8 cellular contexts compared by ENCODE assay signal in the genomic region with DNA sequence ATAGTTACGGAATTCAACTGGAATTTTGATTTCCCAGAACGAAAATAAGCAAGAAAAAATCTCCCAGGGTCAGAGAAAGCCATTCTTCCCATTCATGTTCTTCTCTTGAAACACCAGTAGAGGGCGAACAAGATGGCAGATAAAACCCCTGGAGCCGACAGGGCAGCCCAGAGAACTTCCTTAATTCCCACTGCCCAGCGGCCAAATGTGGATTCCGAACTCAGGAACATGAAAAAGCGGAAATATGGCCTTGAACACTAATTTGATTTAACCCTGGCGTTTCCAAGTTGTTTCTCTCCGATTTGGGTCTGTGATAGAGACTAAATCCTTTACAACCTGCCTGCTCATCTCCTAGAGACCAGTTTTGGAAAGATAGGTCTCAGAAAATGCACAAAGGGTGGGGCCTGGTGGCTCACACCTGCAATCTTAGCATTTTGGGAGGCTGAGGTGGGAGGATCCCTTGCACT.
DNase-seq lines count a peak whose midpoint lies in the region; ATAC-seq and TF ChIP-seq lines count a peak whose summit lies in the region.

No MANE protein-coding gene starts in this region.

- DNase-seq in Daoy (ENCODE audit: low read depth), result peak; percentile 60
- DNase-seq in H9, result peak; percentile 73
- DNase-seq in NCI-H1436 treated with DMSO at 0.1 percent for 48 hours (lab: John Stamatoyannopoulos, UW), result peak; percentile 2
- DNase-seq in SW 1271 (lab: John Stamatoyannopoulos, UW), result peak; percentile 68 to 94
- peak; percentile 60 for DNase-seq in colonic mucosa
- DNase-seq in kidney tubule cell (ENCODE audit: low spot score), result peak; percentile 78
- DNase-seq in stimulated activated naive CD8-positive, alpha-beta T cell treated with anti-CD3 and anti-CD28 coated beads, Interleukin-15, amount 100 ng/mL, for 72 hours, result peak; percentile 23 to 30
- no peak for DNase-seq in NCI-H524 treated with DMSO at 0.1 percent for 48 hours (lab: John Stamatoyannopoulos, UW)

- intact Hi-C loops in colonic mucosa (cut with DNase I), result loop anchor here (10.0 kb wide), 2 partner anchors 153 to 193 kb away; no protein-coding TSS in a partner anchor

- H3T11ph ChIP-seq in H9 (ENCODE audit: low read length), result no peak overlapping the region

- no peak overlapping the region for H4K91ac ChIP-seq in H9 (ENCODE audit: insufficient read length, low read depth, low read length)

- H3K79me2 ChIP-seq in H9 (ENCODE audit: insufficient read depth, low read length), result no peaks in the 10 kb centered on the region

- no peak overlapping the region for H2BK5ac ChIP-seq in H9 (ENCODE audit: insufficient read length, low read length)

- H3K36me3 Mint-ChIP-seq in H9 (ENCODE audit: insufficient read depth in 1 of 3, low read depth in 3 of 3), result peaks cover 0 to 4% (median 0%) of the 10 kb centered on the region in 3 experiments; a peak in 2 of 7 replicates

- no CpG with 5 or more reads among the region's 9 CpGs for WGBS in H9 (ENCODE audit: extremely low coverage, insufficient read length, low lambda C conversion rate)

- H3K9me3 Mint-ChIP-seq in H9, result peaks cover 5% of the 10 kb centered on the region in 2 experiments; a peak in 2 of 5 replicates
- H3K9me3 Mint-ChIP-seq in stimulated activated naive CD8-positive, alpha-beta T cell treated with anti-CD3 and anti-CD28 coated beads, Interleukin-15, amount 100 ng/mL, for 72 hours, result no peaks in the 10 kb centered on the region

- H3K79me1 ChIP-seq in H9 (ENCODE audit: insufficient read depth, low read depth, low read length, poor library complexity, severe bottlenecking), result no peaks in the 10 kb centered on the region

- H3K27ac Mint-ChIP-seq in H9, result peak overlapping the region in 1 of 3 experiments; percentile 39; a peak in 1 of 7 replicates
- peak overlapping the region in 1 of 2 donors; percentile 58 for H3K27ac Mint-ChIP-seq in stimulated activated naive CD8-positive, alpha-beta T cell treated with anti-CD3 and anti-CD28 coated beads, Interleukin-15, amount 100 ng/mL, for 72 hours

- H3K4me1 ChIP-seq in H9 (ENCODE audit: insufficient read depth, low read length) (peaks cover 2% of the 10 kb centered on the region; the same call in 1 of the 2 replicates), colonic mucosa (no peaks in the 10 kb centered on the region)

- H2BK20ac ChIP-seq in H9 (ENCODE audit: low read depth, low read length, poor library complexity, severe bottlenecking), result peak overlapping the region; percentile 60

- H2BK15ac ChIP-seq in H9 (ENCODE audit: low read depth, low read length), result no peak overlapping the region; the same call in 1 of the 2 replicates

- H3K27ac ChIP-seq in H9 (ENCODE audit: insufficient read length, low read depth, low read length) (no peak overlapping the region), colonic mucosa (no peak overlapping the region)

- H3K18ac ChIP-seq in H9 (ENCODE audit: insufficient read length, low read depth, low read length), result no peak overlapping the region

- no peak overlapping the region for H3K4ac ChIP-seq in H9 (ENCODE audit: low read depth, low read length)

- no peak overlapping the region for H2AK5ac ChIP-seq in H9 (ENCODE audit: insufficient read length, low read length)

- H3K23ac ChIP-seq in H9 (ENCODE audit: insufficient read length, low read depth, low read length), result no peak overlapping the region

- H3K23me2 ChIP-seq in H9 (ENCODE audit: insufficient read length, low read depth, low read length, poor library complexity, severe bottlenecking), result no peaks in the 10 kb centered on the region

- no peak overlapping the region for H3K56ac ChIP-seq in H9 (ENCODE audit: insufficient read length, low read depth, low read length)

- H3K4me3 ChIP-seq in colonic mucosa, result no peak overlapping the region

- no peak overlapping the region for H3K4me3 Mint-ChIP-seq in H9
- H3K4me3 Mint-ChIP-seq in stimulated activated naive CD8-positive, alpha-beta T cell treated with anti-CD3 and anti-CD28 coated beads, Interleukin-15, amount 100 ng/mL, for 72 hours, result peak overlapping the region; percentile 57 to 64

- H4K5ac ChIP-seq in H9 (ENCODE audit: insufficient read length, low read depth, low read length), result no peak overlapping the region

- no peaks in the 10 kb centered on the region for H4K20me1 ChIP-seq in H9 (ENCODE audit: control insufficient read depth, insufficient read depth, insufficient read length)

- peaks cover 8 to 19% of the 10 kb centered on the region in 2 experiments for H3K4me1 Mint-ChIP-seq in H9
- peaks cover 9% of the 10 kb centered on the region for H3K4me1 Mint-ChIP-seq in stimulated activated naive CD8-positive, alpha-beta T cell treated with anti-CD3 and anti-CD28 coated beads, Interleukin-15, amount 100 ng/mL, for 72 hours

- no peak overlapping the region for H3K9ac ChIP-seq in H9 (ENCODE audit: extremely low read depth, insufficient read length, low read length)
- H3K9ac ChIP-seq in colonic mucosa (ENCODE audit: low read depth in 2 of 2, low read length in 2 of 2), result no peak overlapping the region

- peaks cover 3% of the 10 kb centered on the region; the same call in 1 of the 2 replicates for H3K27me3 Mint-ChIP-seq in H9 (ENCODE audit: low read depth)
- H3K27me3 Mint-ChIP-seq in stimulated activated naive CD8-positive, alpha-beta T cell treated with anti-CD3 and anti-CD28 coated beads, Interleukin-15, amount 100 ng/mL, for 72 hours, result peaks cover 9% of the 10 kb centered on the region

- H3K27me3 ChIP-seq in H9 (ENCODE audit: insufficient read depth, low read length) (no peaks in the 10 kb centered on the region), colonic mucosa (no peaks in the 10 kb centered on the region)

- H2AFZ ChIP-seq in H9 (ENCODE audit: low read length), result peak overlapping the region; percentile 87

- no peak overlapping the region for H2BK12ac ChIP-seq in H9 (ENCODE audit: insufficient read length, low read depth, low read length)

- H3K9me3 ChIP-seq in H9 (ENCODE audit: control insufficient read depth, low read depth, low read length) (no peaks in the 10 kb centered on the region), colonic mucosa (no peaks in the 10 kb centered on the region)

- H2BK120ac ChIP-seq in H9 (ENCODE audit: low read depth, low read length, poor library complexity, severe bottlenecking), result no peak overlapping the region

- peak; percentile 52 for ATAC-seq in stimulated activated naive CD8-positive, alpha-beta T cell treated with anti-CD3 and anti-CD28 coated beads, Interleukin-15, amount 100 ng/mL, for 72 hours

- TF ChIP-seq CTCF in H9 (conservative IDR thresholded peaks at IDR 0.05), result peak; percentile 87
- TF ChIP-seq CTCF in colonic mucosa (IDR thresholded peaks at IDR 0.05), result peak; percentile 71

- H4K8ac ChIP-seq in H9 (replicated peaks; ENCODE audit: insufficient read length, low read depth, low read length), result no peak overlapping the region

- H3K14ac ChIP-seq in H9 (ENCODE audit: insufficient read depth, low read length), result no peak overlapping the region

- no peak overlapping the region for H3K4me2 ChIP-seq in H9 (ENCODE audit: insufficient read depth, insufficient read length, low read length)

- no peaks in the 10 kb centered on the region for H3K36me3 ChIP-seq in colonic mucosa

Comparison
In these comparisons a context has a peak if more than half of its experiments do, and no peak if none do; other contexts are left out.
1. H3K4me3 Mint-ChIP-seq: peak in stimulated activated naive CD8-positive, alpha-beta T cell treated with anti-CD3 and anti-CD28 coated beads, Interleukin-15, amount 100 ng/mL, for 72 hours (2 of 2); none in H9 (0 of 2).